ENCODE assay signal across 1 cellular context in the genomic region with DNA sequence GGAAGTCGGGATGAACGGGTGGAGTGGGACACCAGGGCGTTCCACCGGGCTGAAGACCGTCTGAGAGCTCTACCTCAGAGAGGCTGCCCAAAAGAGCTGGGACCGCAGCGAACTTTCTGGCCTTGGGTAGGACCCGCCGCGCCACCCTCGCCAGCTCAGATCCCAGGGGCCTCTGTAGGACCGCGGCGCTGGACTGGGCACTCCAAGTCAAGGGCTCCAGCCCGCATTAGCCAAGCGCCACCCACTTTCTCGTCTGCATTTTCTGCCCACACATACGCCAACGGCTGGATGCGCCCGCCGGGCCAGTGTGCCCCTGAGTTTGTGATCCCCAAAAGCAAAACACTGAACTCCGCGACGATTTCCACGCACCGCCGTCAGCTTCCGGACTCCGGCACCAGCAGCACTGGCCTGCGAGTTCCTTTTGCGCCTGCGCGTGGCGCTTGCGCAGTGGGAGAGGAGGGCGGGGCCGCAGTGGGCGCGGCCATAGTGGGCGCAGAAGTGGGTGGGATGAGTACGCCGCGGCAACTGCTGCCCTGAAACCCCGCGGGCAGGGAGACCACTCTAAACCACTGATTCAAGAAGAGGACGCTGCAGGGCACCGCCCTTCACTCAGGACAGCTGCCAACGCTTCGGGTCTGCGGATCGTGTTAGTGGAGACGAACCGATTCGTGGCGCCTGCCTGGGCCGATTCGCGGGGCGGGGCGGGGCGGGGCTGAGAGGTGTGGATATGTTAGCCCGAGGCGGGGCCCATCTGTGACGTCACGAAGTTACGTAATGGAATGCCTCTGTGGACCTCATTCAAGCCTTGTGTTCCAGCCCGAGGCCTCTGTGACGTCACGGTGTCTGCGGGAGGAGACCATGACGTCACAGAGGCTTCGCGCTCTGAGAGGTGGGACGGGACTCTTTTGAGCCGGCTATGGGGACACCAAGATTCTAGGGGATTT.
TF ChIP-seq lines count a peak whose summit lies in the region.

No MANE protein-coding gene starts in this region.

TF ChIP-seq in HepG2, 621 proteins besides CTCF, POLR2A, EP300 and RAD21 (continued from another document and continues in another):
- TF ChIP-seq, protein P1, sequence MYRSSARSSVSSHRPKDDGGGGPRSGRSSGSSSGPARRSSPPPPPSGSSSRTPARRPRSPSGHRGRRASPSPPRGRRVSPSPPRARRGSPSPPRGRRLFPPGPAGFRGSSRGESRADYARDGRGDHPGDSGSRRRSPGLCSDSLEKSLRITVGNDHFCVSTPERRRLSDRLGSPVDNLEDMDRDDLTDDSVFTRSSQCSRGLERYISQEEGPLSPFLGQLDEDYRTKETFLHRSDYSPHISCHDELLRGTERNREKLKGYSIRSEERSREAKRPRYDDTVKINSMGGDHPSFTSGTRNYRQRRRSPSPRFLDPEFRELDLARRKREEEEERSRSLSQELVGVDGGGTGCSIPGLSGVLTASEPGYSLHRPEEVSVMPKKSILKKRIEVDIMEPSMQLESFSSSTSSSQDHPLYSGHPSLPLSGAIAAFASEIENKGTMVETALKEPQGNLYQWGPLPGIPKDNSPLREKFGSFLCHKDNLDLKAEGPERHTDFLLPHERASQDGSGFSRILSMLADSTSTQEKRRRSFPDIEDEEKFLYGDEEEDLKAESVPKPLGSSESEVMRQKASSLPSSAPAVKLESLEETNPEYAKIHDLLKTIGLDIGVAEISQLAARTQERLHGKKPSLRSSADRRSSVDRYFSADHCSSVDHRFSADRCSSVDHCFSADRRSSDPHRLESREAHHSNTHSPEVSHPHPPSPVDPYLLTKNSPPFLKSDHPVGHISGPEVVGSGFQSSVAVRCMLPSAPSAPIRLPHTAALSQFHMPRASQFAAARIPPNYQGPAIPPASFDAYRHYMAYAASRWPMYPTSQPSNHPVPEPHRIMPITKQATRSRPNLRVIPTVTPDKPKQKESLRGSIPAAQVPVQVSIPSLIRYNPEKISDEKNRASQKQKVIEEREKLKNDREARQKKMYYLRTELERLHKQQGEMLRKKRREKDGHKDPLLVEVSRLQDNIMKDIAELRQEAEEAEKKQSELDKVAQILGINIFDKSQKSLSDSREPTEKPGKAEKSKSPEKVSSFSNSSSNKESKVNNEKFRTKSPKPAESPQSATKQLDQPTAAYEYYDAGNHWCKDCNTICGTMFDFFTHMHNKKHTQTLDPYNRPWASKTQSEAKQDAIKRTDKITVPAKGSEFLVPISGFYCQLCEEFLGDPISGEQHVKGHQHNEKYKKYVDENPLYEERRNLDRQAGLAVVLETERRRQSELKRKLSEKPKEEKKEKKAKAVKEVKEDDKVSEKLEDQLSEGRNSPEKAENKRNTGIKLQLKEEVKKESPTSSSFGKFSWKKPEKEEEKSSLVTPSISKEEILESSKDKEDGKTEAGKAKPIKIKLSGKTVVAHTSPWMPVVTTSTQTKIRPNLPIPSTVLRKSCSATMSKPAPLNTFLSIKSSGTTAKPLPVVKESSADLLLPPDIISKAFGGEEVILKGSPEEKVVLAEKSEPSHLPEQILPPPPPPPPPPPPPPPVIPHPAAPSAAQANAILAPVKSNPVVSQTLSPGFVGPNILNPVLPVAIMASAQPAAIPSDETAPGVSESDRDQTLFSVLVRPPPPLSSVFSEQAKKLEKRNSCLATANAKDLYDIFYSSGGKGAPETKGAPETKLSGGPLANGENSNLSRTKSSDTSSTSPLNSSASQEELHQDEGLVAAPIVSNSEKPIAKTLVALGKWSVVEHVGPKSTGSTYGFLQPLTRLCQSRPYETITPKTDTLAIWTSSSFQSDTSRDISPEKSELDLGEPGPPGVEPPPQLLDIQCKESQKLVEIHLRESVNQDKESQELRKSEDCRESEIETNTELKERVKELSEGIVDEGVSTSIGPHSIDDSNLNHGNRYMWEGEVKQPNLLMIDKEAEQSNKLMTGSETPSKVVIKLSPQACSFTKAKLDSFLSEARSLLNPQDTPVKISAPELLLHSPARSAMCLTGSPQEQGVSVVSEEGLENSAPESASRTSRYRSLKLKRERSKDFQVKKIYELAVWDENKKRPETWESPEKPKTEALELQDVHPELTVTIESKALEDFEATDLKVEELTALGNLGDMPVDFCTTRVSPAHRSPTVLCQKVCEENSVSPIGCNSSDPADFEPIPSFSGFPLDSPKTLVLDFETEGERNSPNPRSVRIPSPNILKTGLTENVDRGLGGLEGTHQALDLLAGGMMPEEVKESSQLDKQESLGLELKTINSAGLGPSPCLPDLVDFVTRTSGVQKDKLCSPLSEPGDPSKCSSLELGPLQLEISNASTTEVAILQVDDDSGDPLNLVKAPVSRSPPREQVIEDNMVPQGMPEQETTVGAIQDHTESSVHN (CRISPR knock-in tag; IDR thresholded peaks at IDR 0.05), result 0 out of 2 replicates have a peak, but pooled peaks have one; percentile 0
- TF ChIP-seq POLR2AphosphoS5 (IDR thresholded peaks at IDR 0.05; ENCODE audit: low read depth, low read length), result peak; percentile 99
- TF ChIP-seq, protein P2, sequence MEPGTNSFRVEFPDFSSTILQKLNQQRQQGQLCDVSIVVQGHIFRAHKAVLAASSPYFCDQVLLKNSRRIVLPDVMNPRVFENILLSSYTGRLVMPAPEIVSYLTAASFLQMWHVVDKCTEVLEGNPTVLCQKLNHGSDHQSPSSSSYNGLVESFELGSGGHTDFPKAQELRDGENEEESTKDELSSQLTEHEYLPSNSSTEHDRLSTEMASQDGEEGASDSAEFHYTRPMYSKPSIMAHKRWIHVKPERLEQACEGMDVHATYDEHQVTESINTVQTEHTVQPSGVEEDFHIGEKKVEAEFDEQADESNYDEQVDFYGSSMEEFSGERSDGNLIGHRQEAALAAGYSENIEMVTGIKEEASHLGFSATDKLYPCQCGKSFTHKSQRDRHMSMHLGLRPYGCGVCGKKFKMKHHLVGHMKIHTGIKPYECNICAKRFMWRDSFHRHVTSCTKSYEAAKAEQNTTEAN (CRISPR knock-in tag; conservative IDR thresholded peaks at IDR 0.05), result peak; percentile 64; the same call in 1 of the 2 replicates
- TF ChIP-seq, protein P3, sequence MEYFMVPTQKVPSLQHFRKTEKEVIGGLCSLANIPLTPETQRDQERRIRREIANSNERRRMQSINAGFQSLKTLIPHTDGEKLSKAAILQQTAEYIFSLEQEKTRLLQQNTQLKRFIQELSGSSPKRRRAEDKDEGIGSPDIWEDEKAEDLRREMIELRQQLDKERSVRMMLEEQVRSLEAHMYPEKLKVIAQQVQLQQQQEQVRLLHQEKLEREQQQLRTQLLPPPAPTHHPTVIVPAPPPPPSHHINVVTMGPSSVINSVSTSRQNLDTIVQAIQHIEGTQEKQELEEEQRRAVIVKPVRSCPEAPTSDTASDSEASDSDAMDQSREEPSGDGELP (IDR thresholded peaks at IDR 0.05; ENCODE audit: borderline replicate concordance, low read depth), result no peak
- TF ChIP-seq ZFAT (CRISPR knock-in tag; conservative IDR thresholded peaks at IDR 0.05), result no peak; the same call in 1 of the 2 replicates
- TF ChIP-seq, protein P4, sequence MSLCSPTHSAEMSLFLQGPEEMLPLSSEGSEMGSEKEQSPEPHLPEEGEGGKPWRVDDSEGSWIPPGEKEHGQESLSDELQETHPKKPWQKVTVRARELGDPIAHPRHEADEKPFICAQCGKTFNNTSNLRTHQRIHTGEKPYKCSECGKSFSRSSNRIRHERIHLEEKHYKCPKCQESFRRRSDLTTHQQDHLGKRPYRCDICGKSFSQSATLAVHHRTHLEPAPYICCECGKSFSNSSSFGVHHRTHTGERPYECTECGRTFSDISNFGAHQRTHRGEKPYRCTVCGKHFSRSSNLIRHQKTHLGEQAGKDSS (CRISPR knock-in tag; IDR thresholded peaks at IDR 0.05; ENCODE audit: borderline replicate concordance, low read depth), result no peak; the same call in 1 of the 2 replicates
- no peak for TF ChIP-seq ZNF670 (CRISPR knock-in tag; IDR thresholded peaks at IDR 0.05; ENCODE audit: borderline replicate concordance)
- TF ChIP-seq ZNF431 (CRISPR knock-in tag; IDR thresholded peaks at IDR 0.05; ENCODE audit: borderline replicate concordance, low read depth), result 0 out of 2 replicates have a peak, but pooled peaks have one; percentile 22
- TF ChIP-seq ZNF282 (IDR thresholded peaks at IDR 0.05; ENCODE audit: partially characterized antibody), result no peak
- TF ChIP-seq FIP1L1 (IDR thresholded peaks at IDR 0.05; ENCODE audit: borderline replicate concordance, insufficient read depth, low read depth, low read length), result peak; percentile 74; the same call in 1 of the 2 replicates
- TF ChIP-seq STAG1 (CRISPR knock-in tag; IDR thresholded peaks at IDR 0.05), result peak; percentile 13; the same call in 1 of the 2 replicates
- TF ChIP-seq, protein P5, sequence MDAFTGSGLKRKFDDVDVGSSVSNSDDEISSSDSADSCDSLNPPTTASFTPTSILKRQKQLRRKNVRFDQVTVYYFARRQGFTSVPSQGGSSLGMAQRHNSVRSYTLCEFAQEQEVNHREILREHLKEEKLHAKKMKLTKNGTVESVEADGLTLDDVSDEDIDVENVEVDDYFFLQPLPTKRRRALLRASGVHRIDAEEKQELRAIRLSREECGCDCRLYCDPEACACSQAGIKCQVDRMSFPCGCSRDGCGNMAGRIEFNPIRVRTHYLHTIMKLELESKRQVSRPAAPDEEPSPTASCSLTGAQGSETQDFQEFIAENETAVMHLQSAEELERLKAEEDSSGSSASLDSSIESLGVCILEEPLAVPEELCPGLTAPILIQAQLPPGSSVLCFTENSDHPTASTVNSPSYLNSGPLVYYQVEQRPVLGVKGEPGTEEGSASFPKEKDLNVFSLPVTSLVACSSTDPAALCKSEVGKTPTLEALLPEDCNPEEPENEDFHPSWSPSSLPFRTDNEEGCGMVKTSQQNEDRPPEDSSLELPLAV (CRISPR knock-in tag; conservative IDR thresholded peaks at IDR 0.05; ENCODE audit: low read depth), result no peak
- peak; percentile 41; the same call in 1 of the 2 replicates for TF ChIP-seq KLF15 (CRISPR knock-in tag; IDR thresholded peaks at IDR 0.05; ENCODE audit: borderline replicate concordance)
- peak; percentile 85; the same call in 1 of the 2 replicates for TF ChIP-seq HOXD1 (CRISPR knock-in tag; IDR thresholded peaks at IDR 0.05)
- TF ChIP-seq, protein P6, sequence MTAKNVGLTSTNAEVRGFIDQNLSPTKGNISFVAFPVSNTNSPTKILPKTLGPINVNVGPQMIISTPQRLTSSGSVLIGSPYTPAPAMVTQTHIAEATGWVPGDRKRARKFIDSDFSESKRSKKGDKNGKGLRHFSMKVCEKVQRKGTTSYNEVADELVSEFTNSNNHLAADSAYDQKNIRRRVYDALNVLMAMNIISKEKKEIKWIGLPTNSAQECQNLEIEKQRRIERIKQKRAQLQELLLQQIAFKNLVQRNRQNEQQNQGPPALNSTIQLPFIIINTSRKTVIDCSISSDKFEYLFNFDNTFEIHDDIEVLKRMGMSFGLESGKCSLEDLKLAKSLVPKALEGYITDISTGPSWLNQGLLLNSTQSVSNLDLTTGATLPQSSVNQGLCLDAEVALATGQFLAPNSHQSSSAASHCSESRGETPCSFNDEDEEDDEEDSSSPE (CRISPR knock-in tag; IDR thresholded peaks at IDR 0.05), result peak; percentile 44; the same call in 1 of the 2 replicates
- TF ChIP-seq ZNF660 (CRISPR knock-in tag; IDR thresholded peaks at IDR 0.05; ENCODE audit: borderline replicate concordance, low read depth), result no peak
- TF ChIP-seq, protein P7, sequence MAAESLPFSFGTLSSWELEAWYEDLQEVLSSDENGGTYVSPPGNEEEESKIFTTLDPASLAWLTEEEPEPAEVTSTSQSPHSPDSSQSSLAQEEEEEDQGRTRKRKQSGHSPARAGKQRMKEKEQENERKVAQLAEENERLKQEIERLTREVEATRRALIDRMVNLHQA (CRISPR knock-in tag; IDR thresholded peaks at IDR 0.05), result no peak
- TF ChIP-seq, protein P8, sequence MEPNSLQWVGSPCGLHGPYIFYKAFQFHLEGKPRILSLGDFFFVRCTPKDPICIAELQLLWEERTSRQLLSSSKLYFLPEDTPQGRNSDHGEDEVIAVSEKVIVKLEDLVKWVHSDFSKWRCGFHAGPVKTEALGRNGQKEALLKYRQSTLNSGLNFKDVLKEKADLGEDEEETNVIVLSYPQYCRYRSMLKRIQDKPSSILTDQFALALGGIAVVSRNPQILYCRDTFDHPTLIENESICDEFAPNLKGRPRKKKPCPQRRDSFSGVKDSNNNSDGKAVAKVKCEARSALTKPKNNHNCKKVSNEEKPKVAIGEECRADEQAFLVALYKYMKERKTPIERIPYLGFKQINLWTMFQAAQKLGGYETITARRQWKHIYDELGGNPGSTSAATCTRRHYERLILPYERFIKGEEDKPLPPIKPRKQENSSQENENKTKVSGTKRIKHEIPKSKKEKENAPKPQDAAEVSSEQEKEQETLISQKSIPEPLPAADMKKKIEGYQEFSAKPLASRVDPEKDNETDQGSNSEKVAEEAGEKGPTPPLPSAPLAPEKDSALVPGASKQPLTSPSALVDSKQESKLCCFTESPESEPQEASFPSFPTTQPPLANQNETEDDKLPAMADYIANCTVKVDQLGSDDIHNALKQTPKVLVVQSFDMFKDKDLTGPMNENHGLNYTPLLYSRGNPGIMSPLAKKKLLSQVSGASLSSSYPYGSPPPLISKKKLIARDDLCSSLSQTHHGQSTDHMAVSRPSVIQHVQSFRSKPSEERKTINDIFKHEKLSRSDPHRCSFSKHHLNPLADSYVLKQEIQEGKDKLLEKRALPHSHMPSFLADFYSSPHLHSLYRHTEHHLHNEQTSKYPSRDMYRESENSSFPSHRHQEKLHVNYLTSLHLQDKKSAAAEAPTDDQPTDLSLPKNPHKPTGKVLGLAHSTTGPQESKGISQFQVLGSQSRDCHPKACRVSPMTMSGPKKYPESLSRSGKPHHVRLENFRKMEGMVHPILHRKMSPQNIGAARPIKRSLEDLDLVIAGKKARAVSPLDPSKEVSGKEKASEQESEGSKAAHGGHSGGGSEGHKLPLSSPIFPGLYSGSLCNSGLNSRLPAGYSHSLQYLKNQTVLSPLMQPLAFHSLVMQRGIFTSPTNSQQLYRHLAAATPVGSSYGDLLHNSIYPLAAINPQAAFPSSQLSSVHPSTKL (CRISPR knock-in tag; IDR thresholded peaks at IDR 0.05), result peak; percentile 37
- TF ChIP-seq PAX8 (CRISPR knock-in tag; IDR thresholded peaks at IDR 0.05; ENCODE audit: borderline replicate concordance), result no peak
- TF ChIP-seq MYC (CRISPR knock-in tag; IDR thresholded peaks at IDR 0.05; ENCODE audit: borderline replicate concordance), result peak; percentile 64
- TF ChIP-seq HES4 (CRISPR knock-in tag; IDR thresholded peaks at IDR 0.05; ENCODE audit: borderline replicate concordance), result peak; percentile 78
- TF ChIP-seq, protein P9, sequence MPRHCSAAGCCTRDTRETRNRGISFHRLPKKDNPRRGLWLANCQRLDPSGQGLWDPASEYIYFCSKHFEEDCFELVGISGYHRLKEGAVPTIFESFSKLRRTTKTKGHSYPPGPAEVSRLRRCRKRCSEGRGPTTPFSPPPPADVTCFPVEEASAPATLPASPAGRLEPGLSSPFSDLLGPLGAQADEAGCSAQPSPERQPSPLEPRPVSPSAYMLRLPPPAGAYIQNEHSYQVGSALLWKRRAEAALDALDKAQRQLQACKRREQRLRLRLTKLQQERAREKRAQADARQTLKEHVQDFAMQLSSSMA (CRISPR knock-in tag; IDR thresholded peaks at IDR 0.05), result peak; percentile 93; the same call in 1 of the 2 replicates
